In the genomic region with DNA sequence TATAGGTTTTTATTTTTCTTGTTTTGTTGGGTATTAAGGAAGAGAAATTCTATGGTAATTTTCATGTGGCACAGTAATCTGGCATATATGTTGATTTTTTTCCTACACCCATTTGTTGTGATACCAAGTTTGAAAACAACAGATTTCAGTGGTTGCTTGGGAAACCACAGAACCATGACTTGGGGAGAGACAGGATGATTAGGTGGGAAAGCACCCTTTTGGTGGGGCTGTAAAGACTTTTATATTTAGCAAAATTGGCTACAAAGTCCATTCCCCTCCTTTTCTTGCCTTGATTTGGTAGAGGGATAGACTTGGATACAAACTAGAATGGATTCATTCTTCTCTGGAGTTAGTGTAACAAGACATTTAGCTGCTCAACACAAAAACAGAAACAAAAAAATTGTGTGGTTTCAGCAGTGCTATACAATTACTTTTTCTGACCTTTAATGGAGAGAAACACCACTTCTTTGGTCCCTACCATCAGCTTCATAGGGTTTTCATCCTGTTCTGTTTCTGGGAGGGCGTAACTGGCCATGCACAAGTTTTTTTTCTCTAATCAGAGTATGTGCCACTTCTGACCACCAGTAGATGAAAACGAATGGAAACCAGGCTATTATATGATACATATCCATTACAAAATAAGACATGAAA, we compare ENCODE assay signal across 15 cellular contexts. TPM values are rescaled to one million over a fixed set of nuclear protein-coding genes. Genes with fewer than 3 reads are reported as not detected.
DNase-seq lines count a peak whose midpoint lies in the region; ATAC-seq, FAIRE-seq and TF ChIP-seq lines count a peak whose summit lies in the region.
"Had no signal": no experiment of that assay in that cellular context is flagged by ENCODE, and none has a peak within 500 bp of the region (broad histone marks: within the 10 kb centered on the region; RNA-seq: fewer than 3 reads in every experiment).

No MANE protein-coding gene starts in this region.

- TF ChIP-seq RAD21 in GM12878 (IDR thresholded peaks at IDR 0.05; ENCODE audit: insufficient read depth, low read depth, low read length), result no peak

- peak; percentile 59 for FAIRE-seq in GM12878 (lab: Jason Lieb, UNC)

- 0 out of 2 replicates have a peak overlapping the region, but pooled peaks have one; percentile 6 for H3K4me3 ChIP-seq in GM12878
- H3K4me3 ChIP-seq in stomach, result no peak overlapping the region
- H3K4me3 ChIP-seq: body of pancreas, skin epidermis, thoracic aorta had no signal

- TF ChIP-seq CTCF in GM20000 (IDR thresholded peaks at IDR 0.05; ENCODE audit: extremely low read depth, missing control alignments), result no peak
- no peak for TF ChIP-seq CTCF in GM12878 (IDR thresholded peaks at IDR 0.05 in 2 of 3, conservative IDR thresholded peaks at IDR 0.05 in 1 of 3; ENCODE audit: control insufficient read depth in 2 of 3, extremely low read depth in 1 of 3, insufficient read depth in 1 of 3, low read depth in 3 of 3, low read length in 3 of 3)
- TF ChIP-seq CTCF in stomach (IDR thresholded peaks at IDR 0.05), result no peak

- no peaks in the 10 kb centered on the region; the same call in 2 of the 3 replicates for H3K9me3 ChIP-seq in GM12878 (replicated peaks; ENCODE audit: control insufficient read depth, insufficient read depth, low read length)
- H3K9me3 ChIP-seq in stomach, result no peaks in the 10 kb centered on the region
- H3K9me3 ChIP-seq: body of pancreas, thoracic aorta had no signal

- peaks cover 38% of the 10 kb centered on the region for H3K4me1 ChIP-seq in GM12878 (ENCODE audit: control insufficient read depth, insufficient read depth, low read length)
- H3K4me1 ChIP-seq in stomach, result peaks cover 0 to 15% (median 4%) of the 10 kb centered on the region in 4 donors

- no peak overlapping the region for H2AFZ ChIP-seq in GM12878 (ENCODE audit: control insufficient read depth, low read depth, low read length)

- DNase-seq in GM20000 (ENCODE audit: low spot score), result peak; percentile 68
- DNase-seq in GM12878 (ENCODE audit: low read depth, low spot score), result peak; percentile 64
- no peak for DNase-seq in stomach
- DNase-seq in NCI-H2029 (lab: John Stamatoyannopoulos, UW), result no peak
- no peak for DNase-seq in DMS114 treated with DMSO at 0.1 percent for 48 hours (lab: John Stamatoyannopoulos, UW; ENCODE audit: unreplicated experiment)
- no peak for DNase-seq in stimulated activated CD4-positive, alpha-beta T cell treated with anti-CD3 and anti-CD28 coated beads, Interleukin-4, amount 100 ng/mL, for 1 hour
- DNase-seq: body of pancreas, foreskin melanocyte, mammary epithelial cell, NCI-H226, T1000 had no signal

- intact Hi-C loops in GM12878 (cut with micrococcal nuclease; ENCODE audit: unreplicated experiment) (no loop called here), stomach (cut with DNase I; ENCODE audit: low total_unique reads) (no loop called here)

- no peak overlapping the region for H3K9ac ChIP-seq in GM12878 (ENCODE audit: control insufficient read depth, insufficient read depth, low read length)

- in situ Hi-C loops in GM12878 (cut with MboI), result no loop called here

- TF ChIP-seq EP300 in GM12878 (IDR thresholded peaks at IDR 0.05; ENCODE audit: borderline replicate concordance in 1 of 2, control insufficient read depth in 1 of 2, low read depth in 2 of 2, low read length in 2 of 2), result peak in 1 of 2 experiments; percentile 48; a peak in 1 of 4 replicates
- no peak for TF ChIP-seq EP300 in stomach (IDR thresholded peaks at IDR 0.05)

- SMC1A ChIA-PET in GM12878 (lab: Charles Lee; ENCODE audit: uncharacterized antibody, unreplicated experiment), result interaction anchor here (1.1 to 3.0 kb wide), 8 partner anchors 12 to 198 kb away, joined by 3 to 13 read pairs (median 3); no protein-coding TSS in a partner anchor

- TF ChIP-seq POLR2A in GM12878 (IDR thresholded peaks at IDR 0.05; ENCODE audit: low read depth, low read length), result no peak
- TF ChIP-seq POLR2A in stomach (IDR thresholded peaks at IDR 0.05), result no peak

- H3K27ac ChIP-seq in GM12878 (ENCODE audit: control insufficient read depth, insufficient read depth) (peak overlapping the region; percentile 22), stomach (no peak overlapping the region)
- H3K27ac ChIP-seq: body of pancreas, thoracic aorta had no signal

- H3K79me2 ChIP-seq in GM12878 (ENCODE audit: control insufficient read depth, insufficient read depth, low read length), result no peaks in the 10 kb centered on the region; the same call in 1 of the 2 replicates

- no TSS peak for BruUV-seq in GM12878 (replicated peaks; lab: Mats Ljungman, UMichigan)

- CTCF ChIA-PET in GM12878 (lab: Yijun Ruan, JAX), result interaction anchor here (2.5 to 3.4 kb wide), 2 partner anchors 20 to 26 kb away, joined by 6 to 17 read pairs; no protein-coding TSS in a partner anchor

- H3K36me3 ChIP-seq in GM12878 (ENCODE audit: control insufficient read depth in 2 of 2, insufficient read depth in 2 of 2, low read length in 1 of 2) (peaks cover 13 to 25% of the 10 kb centered on the region in 2 experiments; a peak in 3 of 4 replicates), stomach (peaks cover 0 to 29% (median 17%) of the 10 kb centered on the region in 4 donors)
- H3K36me3 ChIP-seq: thoracic aorta had no signal

- no peaks in the 10 kb centered on the region for H4K20me1 ChIP-seq in GM12878 (ENCODE audit: control insufficient read depth, insufficient read depth)

- POLR2A ChIA-PET in GM12878 (lab: Charles Lee), result interaction anchor here (0.9 to 1.2 kb wide), 2 partner anchors 11 to 45 kb away, joined by 3 read pairs; no protein-coding TSS in a partner anchor

- ATAC-seq in GM18502 (IDR thresholded peaks at IDR 0.05; ENCODE audit: poor library complexity, unreplicated experiment) (peak; percentile 76), HG03108 (IDR thresholded peaks at IDR 0.05; ENCODE audit: unreplicated experiment) (peak; percentile 72), GM12878 (peak; percentile 88)
- ATAC-seq: body of pancreas had no signal

- peak overlapping the region; percentile 23; the same call in 1 of the 2 replicates for H3K4me2 ChIP-seq in GM12878 (ENCODE audit: control insufficient read depth, insufficient read depth)

- RAD21 ChIA-PET in GM12878 (lab: Charles Lee; ENCODE audit: unreplicated experiment), result no interaction called here

- no peaks in the 10 kb centered on the region for H3K27me3 ChIP-seq in GM12878 (replicated peaks in 1 of 2; ENCODE audit: control insufficient read depth in 2 of 2, insufficient read depth in 2 of 2, low read length in 1 of 2)
- peaks cover 3 to 40% (median 6%) of the 10 kb centered on the region in 3 donors for H3K27me3 ChIP-seq in stomach
- H3K27me3 ChIP-seq: body of pancreas had no signal

- 1% methylated on average over 2 of the region's 2 CpGs for WGBS in GM12878 (ENCODE audit: insufficient coverage, insufficient replicate concordance, low lambda C conversion rate, missing lambda C conversion rate)
- WGBS in stomach, 5 donors, result 69 to 82% (median 81%) methylated on average over 2 of the region's 2 CpGs

TF ChIP-seq in GM12878, 131 proteins besides CTCF, POLR2A, EP300 and RAD21 (continues in another document):
- TF ChIP-seq IRF4 (IDR thresholded peaks at IDR 0.05; ENCODE audit: low read depth, low read length), result 0 out of 2 replicates have a peak, but pooled peaks have one; percentile 25
- TF ChIP-seq SUZ12 (IDR thresholded peaks at IDR 0.05; ENCODE audit: unreplicated experiment), result no peak
- TF ChIP-seq, protein P1, sequence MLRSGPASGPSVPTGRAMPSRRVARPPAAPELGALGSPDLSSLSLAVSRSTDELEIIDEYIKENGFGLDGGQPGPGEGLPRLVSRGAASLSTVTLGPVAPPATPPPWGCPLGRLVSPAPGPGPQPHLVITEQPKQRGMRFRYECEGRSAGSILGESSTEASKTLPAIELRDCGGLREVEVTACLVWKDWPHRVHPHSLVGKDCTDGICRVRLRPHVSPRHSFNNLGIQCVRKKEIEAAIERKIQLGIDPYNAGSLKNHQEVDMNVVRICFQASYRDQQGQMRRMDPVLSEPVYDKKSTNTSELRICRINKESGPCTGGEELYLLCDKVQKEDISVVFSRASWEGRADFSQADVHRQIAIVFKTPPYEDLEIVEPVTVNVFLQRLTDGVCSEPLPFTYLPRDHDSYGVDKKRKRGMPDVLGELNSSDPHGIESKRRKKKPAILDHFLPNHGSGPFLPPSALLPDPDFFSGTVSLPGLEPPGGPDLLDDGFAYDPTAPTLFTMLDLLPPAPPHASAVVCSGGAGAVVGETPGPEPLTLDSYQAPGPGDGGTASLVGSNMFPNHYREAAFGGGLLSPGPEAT (IDR thresholded peaks at IDR 0.05; ENCODE audit: low read depth), result peak; percentile 59; the same call in 1 of the 2 replicates
- TF ChIP-seq DPF2 (IDR thresholded peaks at IDR 0.05), result peak; percentile 54; the same call in 1 of the 2 replicates
- 0 out of 2 replicates have a peak, but pooled peaks have one; percentile 25 for TF ChIP-seq EED (IDR thresholded peaks at IDR 0.05; ENCODE audit: low read depth)
- peak; percentile 8; the same call in 1 of the 2 replicates for TF ChIP-seq CREM (IDR thresholded peaks at IDR 0.05; ENCODE audit: low read depth)
- TF ChIP-seq PAX5 (IDR thresholded peaks at IDR 0.05; ENCODE audit: borderline replicate concordance, low read depth, low read length), result peak; percentile 94
- TF ChIP-seq FOXM1 (IDR thresholded peaks at IDR 0.05; ENCODE audit: low read depth, low read length), result peak; percentile 57
- no peak for TF ChIP-seq NRF1 (conservative IDR thresholded peaks at IDR 0.05; ENCODE audit: low read depth, low read length)
- TF ChIP-seq NFIC (IDR thresholded peaks at IDR 0.05; ENCODE audit: low read depth, low read length), result peak; percentile 77
- TF ChIP-seq ATF7 (IDR thresholded peaks at IDR 0.05; ENCODE audit: low read depth), result no peak

RNA-seq across cellular contexts. Expression of a gene that starts 52.7 kb away (rescaled TPM):
- total RNA-seq in GM12878 (2013; cell fraction: nucleolus; rRNA removed), result 53.5 and 53.8 TPM in 2 replicates
- total RNA-seq in GM12878 (2014; rRNA removed) (28.2 and 37.3 TPM in 2 replicates), GM12878 (2014; rRNA removed; fragmentation: Illumina TruSeq; extraction: Trizol) (35.9 and 36.1 TPM in 2 replicates), GM12878 (2021) (19.4 and 25.5 TPM in 2 replicates), stomach (10 to 100 TPM in 2 of 5 donors, 1 to 10 TPM in 2, under 1 TPM in 1; 0.29 to 32.1 (median 6.4) TPM)
- polyA plus RNA-seq in GM12878 (2011; ENCODE audit: low read depth), result 14.3 TPM
- polyA plus RNA-seq in GM12878 (2011; rRNA removed) (36.9 and 51.6 TPM in 2 replicates), GM12878 (2014; fragmentation: Illumina TruSeq; extraction: Trizol) (29.3 and 41.5 TPM in 2 replicates), GM12878 (2014; fragmentation: Nextera tagmentation; extraction: Ambion mirVana) (10 to 100 TPM; 11.5 to 11.6 TPM), GM12878 (2014; rRNA removed) (21.1 and 28.8 TPM in 2 replicates), GM12878 (2016; fragmentation: Nextera tagmentation; extraction: Ambion mirVana) (10 to 100 TPM; 35.9 to 37.4 TPM), stomach (1 to 10 TPM; 2.1 to 5.2 (median 3.2) TPM)
- polyA plus RNA-seq in GM12878 (2011; cell fraction: cytosol; rRNA removed), result 20.3 and 20.6 TPM in 2 replicates
- 21.8 and 22.5 TPM in 2 replicates for polyA plus RNA-seq in GM12878 (2011; cell fraction: nucleus; rRNA removed)
- 15.4 and 18.7 TPM in 2 replicates for polyA plus RNA-seq in GM12878 (2012)
- 30.5 and 42.4 TPM in 2 replicates for polyA minus RNA-seq in GM12878 (2011; rRNA and poly(A)+ RNA removed)
- polyA minus RNA-seq in GM12878 (2011; cell fraction: cytosol; rRNA and poly(A)+ RNA removed), result 15.1 and 16.1 TPM in 2 replicates
- 18.1 and 23.3 TPM in 2 replicates for polyA minus RNA-seq in GM12878 (2011; cell fraction: nucleus; rRNA and poly(A)+ RNA removed)

Comparison
In these comparisons a context has a peak if more than half of its experiments do, and no peak if none do; other contexts are left out.
1. DNase-seq: peak in GM20000 (single experiment) and GM12878 (single experiment); none in stomach (single experiment), NCI-H2029 (single experiment), DMS114 treated with DMSO at 0.1 percent for 48 hours (single experiment) and stimulated activated CD4-positive, alpha-beta T cell treated with anti-CD3 and anti-CD28 coated beads, Interleukin-4, amount 100 ng/mL, for 1 hour (single experiment).
2. Peak in every context shown above with its lines, with median percentiles within 50 percentile points of each other: ATAC-seq.